ENCODE assay signal across 1 cellular context in genomic region chr3:47163023-47163989, GRCh38.
TF ChIP-seq lines count a peak whose summit lies in the region.

No MANE protein-coding gene starts in this region.

TF ChIP-seq in HepG2, 621 proteins besides CTCF, POLR2A, EP300 and RAD21 (continued from another document):
- TF ChIP-seq, protein P1, sequence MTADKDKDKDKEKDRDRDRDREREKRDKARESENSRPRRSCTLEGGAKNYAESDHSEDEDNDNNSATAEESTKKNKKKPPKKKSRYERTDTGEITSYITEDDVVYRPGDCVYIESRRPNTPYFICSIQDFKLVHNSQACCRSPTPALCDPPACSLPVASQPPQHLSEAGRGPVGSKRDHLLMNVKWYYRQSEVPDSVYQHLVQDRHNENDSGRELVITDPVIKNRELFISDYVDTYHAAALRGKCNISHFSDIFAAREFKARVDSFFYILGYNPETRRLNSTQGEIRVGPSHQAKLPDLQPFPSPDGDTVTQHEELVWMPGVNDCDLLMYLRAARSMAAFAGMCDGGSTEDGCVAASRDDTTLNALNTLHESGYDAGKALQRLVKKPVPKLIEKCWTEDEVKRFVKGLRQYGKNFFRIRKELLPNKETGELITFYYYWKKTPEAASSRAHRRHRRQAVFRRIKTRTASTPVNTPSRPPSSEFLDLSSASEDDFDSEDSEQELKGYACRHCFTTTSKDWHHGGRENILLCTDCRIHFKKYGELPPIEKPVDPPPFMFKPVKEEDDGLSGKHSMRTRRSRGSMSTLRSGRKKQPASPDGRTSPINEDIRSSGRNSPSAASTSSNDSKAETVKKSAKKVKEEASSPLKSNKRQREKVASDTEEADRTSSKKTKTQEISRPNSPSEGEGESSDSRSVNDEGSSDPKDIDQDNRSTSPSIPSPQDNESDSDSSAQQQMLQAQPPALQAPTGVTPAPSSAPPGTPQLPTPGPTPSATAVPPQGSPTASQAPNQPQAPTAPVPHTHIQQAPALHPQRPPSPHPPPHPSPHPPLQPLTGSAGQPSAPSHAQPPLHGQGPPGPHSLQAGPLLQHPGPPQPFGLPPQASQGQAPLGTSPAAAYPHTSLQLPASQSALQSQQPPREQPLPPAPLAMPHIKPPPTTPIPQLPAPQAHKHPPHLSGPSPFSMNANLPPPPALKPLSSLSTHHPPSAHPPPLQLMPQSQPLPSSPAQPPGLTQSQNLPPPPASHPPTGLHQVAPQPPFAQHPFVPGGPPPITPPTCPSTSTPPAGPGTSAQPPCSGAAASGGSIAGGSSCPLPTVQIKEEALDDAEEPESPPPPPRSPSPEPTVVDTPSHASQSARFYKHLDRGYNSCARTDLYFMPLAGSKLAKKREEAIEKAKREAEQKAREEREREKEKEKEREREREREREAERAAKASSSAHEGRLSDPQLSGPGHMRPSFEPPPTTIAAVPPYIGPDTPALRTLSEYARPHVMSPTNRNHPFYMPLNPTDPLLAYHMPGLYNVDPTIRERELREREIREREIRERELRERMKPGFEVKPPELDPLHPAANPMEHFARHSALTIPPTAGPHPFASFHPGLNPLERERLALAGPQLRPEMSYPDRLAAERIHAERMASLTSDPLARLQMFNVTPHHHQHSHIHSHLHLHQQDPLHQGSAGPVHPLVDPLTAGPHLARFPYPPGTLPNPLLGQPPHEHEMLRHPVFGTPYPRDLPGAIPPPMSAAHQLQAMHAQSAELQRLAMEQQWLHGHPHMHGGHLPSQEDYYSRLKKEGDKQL (CRISPR knock-in tag; IDR thresholded peaks at IDR 0.05; ENCODE audit: low read depth): no peak
- TF ChIP-seq ZNF724P (CRISPR knock-in tag; IDR thresholded peaks at IDR 0.05; ENCODE audit: borderline replicate concordance) (no peak), ZMYM3 (CRISPR knock-in tag; IDR thresholded peaks at IDR 0.05) (0 out of 2 replicates have a peak, but pooled peaks have one; percentile 18), GATAD2A (CRISPR knock-in tag; IDR thresholded peaks at IDR 0.05) (no peak), RBAK (CRISPR knock-in tag; IDR thresholded peaks at IDR 0.05) (no peak), SOX5 (CRISPR knock-in tag; IDR thresholded peaks at IDR 0.05; ENCODE audit: borderline replicate concordance) (no peak), ZFYVE20 (CRISPR knock-in tag; IDR thresholded peaks at IDR 0.05; ENCODE audit: borderline replicate concordance, low read depth) (no peak), ZFP36L2 (CRISPR knock-in tag; IDR thresholded peaks at IDR 0.05) (no peak), ZSCAN30 (CRISPR knock-in tag; IDR thresholded peaks at IDR 0.05) (no peak), HMGXB3 (CRISPR knock-in tag; IDR thresholded peaks at IDR 0.05; ENCODE audit: borderline replicate concordance) (no peak), HDAC6 (IDR thresholded peaks at IDR 0.05; ENCODE audit: low read depth, low read length) (no peak), HOXA3 (CRISPR knock-in tag; IDR thresholded peaks at IDR 0.05) (peak; percentile 63; the same call in 1 of the 2 replicates), MEIS1 (CRISPR knock-in tag; IDR thresholded peaks at IDR 0.05; ENCODE audit: borderline replicate concordance) (no peak), SMAD1 (CRISPR knock-in tag; IDR thresholded peaks at IDR 0.05; ENCODE audit: borderline replicate concordance, low read depth) (no peak), JARID2 (CRISPR knock-in tag; IDR thresholded peaks at IDR 0.05; ENCODE audit: insufficient replicate concordance) (no peak), FOXK2 (IDR thresholded peaks at IDR 0.05) (no peak), MXD4 (CRISPR knock-in tag; IDR thresholded peaks at IDR 0.05) (no peak), ZNF7 (CRISPR knock-in tag; IDR thresholded peaks at IDR 0.05) (no peak), ZFP90 (CRISPR knock-in tag; IDR thresholded peaks at IDR 0.05; ENCODE audit: borderline replicate concordance) (0 out of 2 replicates have a peak, but pooled peaks have one; percentile 77), CCAR2 (optimal IDR thresholded peaks at IDR 0.05; ENCODE audit: low read depth, low read length) (no peak)
- TF ChIP-seq, protein P2, sequence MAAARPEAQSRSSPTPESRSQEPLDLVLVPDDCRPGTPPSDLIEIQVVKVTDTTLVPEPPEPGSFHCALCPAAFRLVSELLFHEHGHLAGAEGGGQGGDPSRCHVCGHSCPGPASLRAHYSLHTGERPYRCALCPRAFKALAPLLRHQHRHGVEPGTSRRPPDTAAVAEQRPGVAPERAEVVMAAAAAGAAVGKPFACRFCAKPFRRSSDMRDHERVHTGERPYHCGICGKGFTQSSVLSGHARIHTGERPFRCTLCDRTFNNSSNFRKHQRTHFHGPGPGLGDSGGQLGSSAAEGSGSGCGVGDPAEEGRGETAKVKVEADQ (CRISPR knock-in tag; IDR thresholded peaks at IDR 0.05; ENCODE audit: borderline replicate concordance): peak; percentile 51; the same call in 1 of the 2 replicates
- TF ChIP-seq, protein P3, sequence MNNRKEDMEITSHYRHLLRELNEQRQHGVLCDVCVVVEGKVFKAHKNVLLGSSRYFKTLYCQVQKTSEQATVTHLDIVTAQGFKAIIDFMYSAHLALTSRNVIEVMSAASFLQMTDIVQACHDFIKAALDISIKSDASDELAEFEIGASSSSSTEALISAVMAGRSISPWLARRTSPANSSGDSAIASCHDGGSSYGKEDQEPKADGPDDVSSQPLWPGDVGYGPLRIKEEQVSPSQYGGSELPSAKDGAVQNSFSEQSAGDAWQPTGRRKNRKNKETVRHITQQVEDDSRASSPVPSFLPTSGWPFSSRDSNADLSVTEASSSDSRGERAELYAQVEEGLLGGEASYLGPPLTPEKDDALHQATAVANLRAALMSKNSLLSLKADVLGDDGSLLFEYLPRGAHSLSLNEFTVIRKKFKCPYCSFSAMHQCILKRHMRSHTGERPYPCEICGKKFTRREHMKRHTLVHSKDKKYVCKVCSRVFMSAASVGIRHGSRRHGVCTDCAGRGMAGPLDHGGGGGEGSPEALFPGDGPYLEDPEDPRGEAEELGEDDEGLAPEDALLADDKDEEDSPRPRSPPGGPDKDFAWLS (CRISPR knock-in tag; IDR thresholded peaks at IDR 0.05; ENCODE audit: borderline replicate concordance): no peak
TF ChIP-seq in HepG2: peak in this region for 168.
